ENCODE assay signal across 11 cellular contexts in genomic region chr11:124313131-124313530, GRCh38. TPM values are rescaled to one million over a fixed set of nuclear protein-coding genes. Genes with fewer than 3 reads are reported as not detected.
"Had no signal": no experiment of that assay in that cellular context is flagged by ENCODE, and none has a peak within 500 bp of the region (broad histone marks: within the 10 kb centered on the region; RNA-seq: fewer than 3 reads in every experiment).

No MANE protein-coding gene starts in this region.

- H2AFZ ChIP-seq: GM23338 had no signal

- H3K9ac ChIP-seq: KMS-11 had no signal

- H3K4me3 ChIP-seq: GM23338 had no signal

- FAIRE-seq: H1, H54, HepG2 had no signal

- ATAC-seq: GM23338, HepG2 had no signal

- H3K27ac Mint-ChIP-seq: GM23338, HFFc6 had no signal

- H3K4me2 ChIP-seq: GM23338, KMS-11 had no signal

- DNase-seq: H9, HCEC 1CT, HFFc6, KBM-7 had no signal

- H3K27ac ChIP-seq: HL-60, KMS-11 had no signal

- H3K9me3 Mint-ChIP-seq: GM23338, H9 had no signal

RNA-seq across cellular contexts. Expression of gene OR8D1, which starts 0.6 kb away (rescaled TPM):
- total RNA-seq: GM23338, H1, H9, HepG2, HFFc6, HT1080 had no signal
- polyA plus RNA-seq: GM23338, H1, HepG2 had no signal

RNA-seq across cellular contexts. Expression of gene OR8D2, which starts 6.9 kb away (rescaled TPM):
- total RNA-seq: GM23338, H1, H9, HepG2, HFFc6, HT1080 had no signal
- polyA plus RNA-seq: GM23338, H1, HepG2 had no signal

RNA-seq across cellular contexts. Expression of gene OR8G5, which starts 57.0 kb away (rescaled TPM):
- total RNA-seq: GM23338, H1, H9, HepG2, HFFc6, HT1080 had no signal
- polyA plus RNA-seq: GM23338, H1, HepG2 had no signal
